35 cellular contexts compared by ENCODE assay signal in the genomic region with DNA sequence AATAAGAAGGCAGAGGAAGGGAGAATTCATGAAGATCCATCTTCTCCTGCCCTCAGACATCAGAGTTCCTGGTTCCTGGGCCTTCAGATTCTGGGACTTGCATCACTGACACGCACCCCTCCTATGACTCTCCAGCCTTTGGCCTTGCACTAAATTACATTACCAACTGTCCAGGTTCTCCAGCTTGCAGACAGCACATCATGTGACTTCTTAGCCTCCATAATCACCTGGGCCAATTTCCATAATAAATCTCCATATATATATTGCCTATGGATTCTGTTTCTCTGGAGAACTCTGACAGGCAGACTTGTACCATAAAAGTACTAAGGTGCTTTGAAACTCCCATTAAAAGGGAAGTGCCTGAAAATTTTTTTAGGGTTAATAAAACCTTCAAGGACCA.
"Had no signal": no experiment of that assay in that cellular context is flagged by ENCODE, and none has a peak within 500 bp of the region (broad histone marks: within the 10 kb centered on the region; RNA-seq: fewer than 3 reads in every experiment).

No MANE protein-coding gene starts in this region.

- H3K4me3 Mint-ChIP-seq: activated CD4-positive, alpha-beta memory T cell treated with anti-CD3 and anti-CD28 coated beads, Interleukin-2, amount 10 ng/mL, durations not matched to agents 7 days and 5 days; activated CD4-positive, alpha-beta T cell treated with anti-CD3 and anti-CD28 coated beads, Interleukin-2, amount 10 ng/mL, durations not matched to agents 7 days and 5 days; activated naive CD8-positive, alpha-beta T cell treated with anti-CD3 and anti-CD28 coated beads, Interleukin-2, amount 10 ng/mL, durations not matched to agents 7 days and 5 days; activated T-cell treated with anti-CD3 and anti-CD28 coated beads, Interleukin-2, amount 50 U/mL, for 24 hours; activated T-cell treated with anti-CD3 and anti-CD28 coated beads, Interleukin-2, amount 50 U/mL, for 72 hours; brain; effector memory CD8-positive, alpha-beta T cell; T-cell; T-helper 1 cell treated with Interleukin-12 subunit alpha and Interleukin-12 subunit beta and Interleukin-4 antibody, amounts not matched to agents 30 μg/mL and 1 μg/mL, for 36 hours; T-helper 2 cell treated with Interferon-gamma antibody and Interleukin-4, amounts not matched to agents 5 μg/mL and 100 μg/mL, for 36 hours had no signal

- DNase-seq: activated CD4-positive, alpha-beta memory T cell treated with anti-CD3 and anti-CD28 coated beads, Interleukin-2, amount 10 ng/mL, durations not matched to agents 7 days and 5 days; activated CD4-positive, alpha-beta T cell treated with anti-CD3 and anti-CD28 coated beads for 1 hour; activated CD4-positive, alpha-beta T cell treated with anti-CD3 and anti-CD28 coated beads for 4 hours; activated CD4-positive, alpha-beta T cell treated with anti-CD3 and anti-CD28 coated beads, Interleukin-2, amount 10 ng/mL, durations not matched to agents 7 days and 5 days; activated CD4-positive, alpha-beta T cell treated with anti-CD3 and anti-CD28 coated beads, Interleukin-2, amount 50 U/mL, for 4 hours; activated CD8-positive, alpha-beta memory T cell treated with anti-CD3 and anti-CD28 coated beads, Interleukin-2, amount 50 U/mL, for 48 hours; activated effector memory CD4-positive, alpha-beta T cell treated with Interleukin-2 at 50 U/mL for 16 hours; activated gamma-delta T cell treated with Interleukin-2 at 50 U/mL for 16 hours; activated naive CD4-positive, alpha-beta T cell treated with anti-CD3 and anti-CD28 coated beads, Interleukin-2, amount 50 U/mL, for 16 hours; activated naive CD4-positive, alpha-beta T cell treated with Interleukin-2 at 50 U/mL for 16 hours; activated naive CD8-positive, alpha-beta T cell treated with anti-CD3 and anti-CD28 coated beads, Interleukin-2, amount 10 ng/mL, durations not matched to agents 7 days and 5 days; activated T-cell treated with anti-CD3 and anti-CD28 coated beads for 4 hours; activated T-cell treated with anti-CD3 and anti-CD28 coated beads, Interleukin-2, amount 50 U/mL, for 24 hours; activated T-cell treated with anti-CD3 and anti-CD28 coated beads, Interleukin-2, amount 50 U/mL, for 72 hours; central memory CD4-positive, alpha-beta T cell; cerebellar nuclear complex; cortex of kidney; dermis blood vessel endothelial cell; effector CD4-positive, alpha-beta T cell; effector memory CD8-positive, alpha-beta T cell; erythroblast; foreskin keratinocyte; gastrocnemius medialis; heart right ventricle; SW 1271; T-cell; T1000; WERI-Rb-1 had no signal

- H3K4me3 ChIP-seq: ascending aorta, breast epithelium, cardiac muscle cell, esophagus muscularis mucosa, gastrocnemius medialis, heart right ventricle had no signal

- H3K36me3 ChIP-seq: ascending aorta, breast epithelium, cardiac muscle cell, esophagus muscularis mucosa, gastrocnemius medialis, WERI-Rb-1 had no signal

- H3K27me3 ChIP-seq: ascending aorta, breast epithelium, cardiac muscle cell, esophagus muscularis mucosa, foreskin keratinocyte, gastrocnemius medialis, heart right ventricle had no signal

- H3K9me3 Mint-ChIP-seq: activated T-cell treated with anti-CD3 and anti-CD28 coated beads, Interleukin-2, amount 50 U/mL, for 24 hours; effector memory CD8-positive, alpha-beta T cell; T-cell; T-helper 2 cell treated with Interferon-gamma antibody and Interleukin-4, amounts not matched to agents 5 μg/mL and 100 μg/mL, for 36 hours had no signal

- H3K27me3 Mint-ChIP-seq: activated CD4-positive, alpha-beta memory T cell treated with anti-CD3 and anti-CD28 coated beads, Interleukin-2, amount 10 ng/mL, durations not matched to agents 7 days and 5 days; activated CD4-positive, alpha-beta T cell treated with anti-CD3 and anti-CD28 coated beads, Interleukin-2, amount 10 ng/mL, durations not matched to agents 7 days and 5 days; activated naive CD8-positive, alpha-beta T cell treated with anti-CD3 and anti-CD28 coated beads, Interleukin-2, amount 10 ng/mL, durations not matched to agents 7 days and 5 days; activated T-cell treated with anti-CD3 and anti-CD28 coated beads, Interleukin-2, amount 50 U/mL, for 24 hours; effector memory CD8-positive, alpha-beta T cell; T-cell had no signal

- H3K27ac ChIP-seq: ascending aorta, breast epithelium, cardiac muscle cell, esophagus muscularis mucosa, foreskin keratinocyte, gastrocnemius medialis, WERI-Rb-1 had no signal

- H3K9me3 ChIP-seq: ascending aorta, breast epithelium, esophagus muscularis mucosa, gastrocnemius medialis, heart right ventricle had no signal

- ATAC-seq: activated T-cell treated with anti-CD3 and anti-CD28 coated beads, Interleukin-2, amount 50 U/mL, for 72 hours; effector memory CD8-positive, alpha-beta T cell; foreskin keratinocyte; gastrocnemius medialis; heart right ventricle; T-cell had no signal

- H3K27ac Mint-ChIP-seq: activated CD4-positive, alpha-beta memory T cell treated with anti-CD3 and anti-CD28 coated beads, Interleukin-2, amount 10 ng/mL, durations not matched to agents 7 days and 5 days; activated CD4-positive, alpha-beta T cell treated with anti-CD3 and anti-CD28 coated beads, Interleukin-2, amount 10 ng/mL, durations not matched to agents 7 days and 5 days; activated naive CD8-positive, alpha-beta T cell treated with anti-CD3 and anti-CD28 coated beads, Interleukin-2, amount 10 ng/mL, durations not matched to agents 7 days and 5 days; activated T-cell treated with anti-CD3 and anti-CD28 coated beads, Interleukin-2, amount 50 U/mL, for 24 hours; brain; T-cell; T-helper 1 cell treated with Interleukin-12 subunit alpha and Interleukin-12 subunit beta and Interleukin-4 antibody, amounts not matched to agents 30 μg/mL and 1 μg/mL, for 36 hours; T-helper 2 cell treated with Interferon-gamma antibody and Interleukin-4, amounts not matched to agents 5 μg/mL and 100 μg/mL, for 36 hours had no signal

- H3K4me1 ChIP-seq: breast epithelium, foreskin keratinocyte had no signal
